In the genomic region with DNA sequence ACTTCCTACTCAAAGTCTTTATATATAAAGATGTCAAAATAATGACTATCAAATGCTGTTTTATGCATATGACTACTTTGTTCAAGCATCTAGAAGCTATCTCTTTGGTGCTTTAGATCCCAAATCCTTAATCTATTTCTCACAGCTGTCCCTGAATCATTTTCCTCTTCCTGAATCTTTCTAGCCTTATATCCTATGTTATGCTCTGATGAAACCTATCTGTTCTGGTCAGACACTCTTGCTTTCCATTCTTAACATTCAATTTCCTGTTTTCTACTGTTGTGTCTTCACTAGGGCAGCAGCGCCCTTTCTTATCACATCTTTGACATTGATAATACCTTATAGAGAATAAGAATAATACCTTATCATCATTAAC, we compare ENCODE assay signal across 17 cellular contexts.
"Had no signal": no experiment of that assay in that cellular context is flagged by ENCODE, and none has a peak within 500 bp of the region (broad histone marks: within the 10 kb centered on the region; RNA-seq: fewer than 3 reads in every experiment).

No MANE protein-coding gene starts in this region.

- FAIRE-seq: bronchial epithelial cell had no signal

- H3K9me3 ChIP-seq: gastroesophageal sphincter, mucosa of descending colon, prostate gland, right lobe of liver, thoracic aorta, upper lobe of right lung had no signal

- H3K27ac Mint-ChIP-seq: activated CD4-positive, alpha-beta T cell treated with anti-CD3 and anti-CD28 coated beads, Interleukin-2, amount 10 ng/mL, durations not matched to agents 7 days and 5 days; activated T-helper 1 cell treated with anti-CD3 and anti-CD28 coated beads, Interleukin-12 subunit alpha, Interleukin-12 subunit beta, Interleukin-2, Interleukin-4 antibody, amounts not matched to agents 30 ng/mL and 10 ng/mL and 1 ng/mL, durations not matched to agents 14 hours and 24 hours and 36 hours; dendritic cell treated with granulocyte-macrophage colony-stimulating factor and Interleukin-4, amounts not matched to agents 40 ng/mL and 50 ng/mL, for 4 days; natural killer cell had no signal

- H3K4me1 ChIP-seq: prostate gland, upper lobe of right lung had no signal

- H3K9me3 Mint-ChIP-seq: activated CD4-positive, alpha-beta T cell treated with anti-CD3 and anti-CD28 coated beads, Interleukin-2, amount 10 ng/mL, durations not matched to agents 7 days and 5 days; activated T-helper 1 cell treated with anti-CD3 and anti-CD28 coated beads, Interleukin-12 subunit alpha, Interleukin-12 subunit beta, Interleukin-2, Interleukin-4 antibody, amounts not matched to agents 30 ng/mL and 10 ng/mL and 1 ng/mL, durations not matched to agents 14 hours and 24 hours and 36 hours; dendritic cell treated with granulocyte-macrophage colony-stimulating factor and Interleukin-4, amounts not matched to agents 40 ng/mL and 50 ng/mL, for 4 days; natural killer cell had no signal

- DNase-seq: activated CD4-positive, alpha-beta T cell treated with anti-CD3 and anti-CD28 coated beads, Interleukin-2, amount 10 ng/mL, durations not matched to agents 7 days and 5 days; activated CD4-positive, CD25-positive, alpha-beta regulatory T cell; activated naive CD4-positive, alpha-beta T cell; aorta; mammary epithelial cell; mucosa of descending colon; natural killer cell; stimulated activated CD4-positive, alpha-beta T cell treated with anti-CD3 and anti-CD28 coated beads, Interleukin-2, amount 100 ng/mL, for 24 hours; T-helper 1 cell; upper lobe of right lung had no signal

- H3K27me3 ChIP-seq: gastroesophageal sphincter, right lobe of liver, upper lobe of right lung had no signal

- H3K4me1 Mint-ChIP-seq: activated CD4-positive, alpha-beta T cell treated with anti-CD3 and anti-CD28 coated beads, Interleukin-2, amount 10 ng/mL, durations not matched to agents 7 days and 5 days; natural killer cell had no signal

- H3K27ac ChIP-seq: gastroesophageal sphincter, prostate gland, right lobe of liver, thoracic aorta, upper lobe of right lung had no signal

- ATAC-seq: gastroesophageal sphincter, mucosa of descending colon, natural killer cell, upper lobe of right lung had no signal

- H3K4me3 Mint-ChIP-seq: activated CD4-positive, alpha-beta T cell treated with anti-CD3 and anti-CD28 coated beads, Interleukin-2, amount 10 ng/mL, durations not matched to agents 7 days and 5 days; activated T-helper 1 cell treated with anti-CD3 and anti-CD28 coated beads, Interleukin-12 subunit alpha, Interleukin-12 subunit beta, Interleukin-2, Interleukin-4 antibody, amounts not matched to agents 30 ng/mL and 10 ng/mL and 1 ng/mL, durations not matched to agents 14 hours and 24 hours and 36 hours; dendritic cell treated with granulocyte-macrophage colony-stimulating factor and Interleukin-4, amounts not matched to agents 40 ng/mL and 50 ng/mL, for 4 days; natural killer cell had no signal

- H3K36me3 ChIP-seq: gastroesophageal sphincter, prostate gland, right lobe of liver, thoracic aorta, upper lobe of right lung had no signal

- H3K36me3 Mint-ChIP-seq: natural killer cell had no signal

- H3K4me3 ChIP-seq: gastroesophageal sphincter, mucosa of descending colon, prostate gland, right lobe of liver, thoracic aorta, upper lobe of right lung had no signal
